In the genomic region with DNA sequence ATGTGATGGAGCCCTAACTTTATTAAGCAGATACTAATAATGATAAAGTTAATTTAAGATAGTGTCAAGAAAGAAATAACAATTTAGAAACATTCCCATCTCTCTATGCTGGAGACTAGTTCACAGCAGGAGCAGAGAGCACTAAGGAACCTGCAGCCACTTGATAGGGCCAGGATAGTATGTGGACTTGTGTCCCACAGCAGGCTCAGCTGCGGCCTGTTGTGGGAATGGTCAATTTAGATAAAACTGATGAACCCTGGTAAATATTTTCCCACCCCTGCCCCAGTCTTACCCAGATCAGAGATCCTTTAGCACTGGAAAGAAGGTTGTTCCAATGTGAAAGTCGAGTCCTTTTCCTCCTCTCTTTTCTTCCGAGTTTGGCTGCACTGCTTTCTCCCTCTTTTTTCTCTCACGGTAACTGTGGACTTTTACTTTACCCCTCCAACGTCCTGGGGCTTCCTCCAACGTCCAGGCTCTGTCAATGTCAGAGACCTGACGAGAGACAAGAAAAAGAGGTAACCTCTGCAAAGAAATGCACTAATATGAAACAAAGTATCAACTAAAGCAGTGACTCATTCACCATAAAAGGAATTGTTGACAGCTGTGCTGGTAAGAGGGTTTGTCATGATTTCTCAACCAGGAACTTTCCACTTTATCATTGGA, we compare ENCODE assay signal across 8 cellular contexts. TPM values are rescaled to one million over a fixed set of nuclear protein-coding genes. Genes with fewer than 3 reads are reported as not detected.
DNase-seq lines count a peak whose midpoint lies in the region; ATAC-seq and TF ChIP-seq lines count a peak whose summit lies in the region.

A gene with protein sequence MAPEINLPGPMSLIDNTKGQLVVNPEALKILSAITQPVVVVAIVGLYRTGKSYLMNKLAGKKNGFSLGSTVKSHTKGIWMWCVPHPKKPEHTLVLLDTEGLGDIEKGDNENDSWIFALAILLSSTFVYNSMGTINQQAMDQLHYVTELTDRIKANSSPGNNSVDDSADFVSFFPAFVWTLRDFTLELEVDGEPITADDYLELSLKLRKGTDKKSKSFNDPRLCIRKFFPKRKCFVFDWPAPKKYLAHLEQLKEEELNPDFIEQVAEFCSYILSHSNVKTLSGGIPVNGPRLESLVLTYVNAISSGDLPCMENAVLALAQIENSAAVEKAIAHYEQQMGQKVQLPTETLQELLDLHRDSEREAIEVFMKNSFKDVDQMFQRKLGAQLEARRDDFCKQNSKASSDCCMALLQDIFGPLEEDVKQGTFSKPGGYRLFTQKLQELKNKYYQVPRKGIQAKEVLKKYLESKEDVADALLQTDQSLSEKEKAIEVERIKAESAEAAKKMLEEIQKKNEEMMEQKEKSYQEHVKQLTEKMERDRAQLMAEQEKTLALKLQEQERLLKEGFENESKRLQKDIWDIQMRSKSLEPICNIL (minus strand): TSS at position 544 of the 663 bp plus-strand sequence. CDS start 4,148 bp downstream, outside the sequence.

- 2 to 4% methylated on average over 7 of the region's 7 CpGs for WGBS in lower leg skin, 2 donors
- 10% methylated on average over 7 of the region's 7 CpGs for WGBS in thymus

- intact Hi-C loops in lower leg skin (cut with DNase I; ENCODE audit: low total_unique reads), result no loop called here

- DNase-seq in AG20443 (ENCODE audit: low spot score) (peak; percentile 79), SJSA1 (ENCODE audit: low read depth in 1 of 2, low spot score in 2 of 2) (peak in 1 of 2 experiments; percentile 62), lower leg skin (ENCODE audit: low spot score in 2 of 2) (no peak), NCI-H2227 treated with DMSO at 0.1 percent for 48 hours (lab: John Stamatoyannopoulos, UW) (no peak)
- DNase-seq in central memory CD4-positive, alpha-beta T cell, result peak; percentile 32

- ATAC-seq in GM18873 (IDR thresholded peaks at IDR 0.05; ENCODE audit: low FRiP score, unreplicated experiment) (peak; percentile 69), HG03097 (IDR thresholded peaks at IDR 0.05; ENCODE audit: low FRiP score, unreplicated experiment) (peak; percentile 60)

- H3K27me3 ChIP-seq in SJSA1 (replicated peaks) (no peaks in the 10 kb centered on the region), thymus (ENCODE audit: control insufficient read depth, insufficient read depth) (no peaks in the 10 kb centered on the region)

- TF ChIP-seq CTCF in lower leg skin (IDR thresholded peaks at IDR 0.05), result no peak

- TF ChIP-seq POLR2A in lower leg skin (IDR thresholded peaks at IDR 0.05), result no peak

- H3K4me1 ChIP-seq in SJSA1 (replicated peaks) (peaks cover 15% of the 10 kb centered on the region), thymus (ENCODE audit: control insufficient read depth, insufficient read depth, low read length) (peaks cover 6% of the 10 kb centered on the region)

- H3K4me3 ChIP-seq in SJSA1, result peak within 1 kb of the TSS; percentile 32
- H3K4me3 ChIP-seq in lower leg skin (ENCODE audit: low read depth, poor library complexity, severe bottlenecking), result peak within 1 kb of the TSS; percentile 9
- H3K4me3 ChIP-seq in thymus (ENCODE audit: low read length), result peak within 1 kb of the TSS; percentile 37

- H3K36me3 ChIP-seq in SJSA1 (peaks cover under 1% of the 10 kb centered on the region; the same call in 1 of the 2 replicates), thymus (ENCODE audit: control insufficient read depth, insufficient read depth) (peaks cover 2% of the 10 kb centered on the region)

- H3K9me3 ChIP-seq in SJSA1 (replicated peaks), result no peaks in the 10 kb centered on the region
- H3K9me3 ChIP-seq in thymus (ENCODE audit: control insufficient read depth), result no peaks in the 10 kb centered on the region

- H3K27ac ChIP-seq in SJSA1 (peak within 1 kb of the TSS; percentile 33), thymus (ENCODE audit: low read depth) (peak within 1 kb of the TSS; percentile 67)

RNA-seq across cellular contexts. Expression of the gene that starts here (rescaled TPM):
- total RNA-seq in SJSA1 (2014; rRNA removed; shearing (Covaris generic)), result 48.3 and 78.2 TPM in 2 replicates
- total RNA-seq in lower leg skin, result 10 to 100 TPM; 63.0 to 83.6 (median 81.8) TPM
- 88.7 TPM for polyA plus RNA-seq in thymus

Comparison
In these comparisons a context has a peak if more than half of its experiments do, and no peak if none do; other contexts are left out.
1. DNase-seq: peak in AG20443 (single experiment) and central memory CD4-positive, alpha-beta T cell (single experiment); none in lower leg skin (0 of 2) and NCI-H2227 treated with DMSO at 0.1 percent for 48 hours (single experiment).
2. Peak in every context shown above with its lines, with median percentiles within 50 percentile points of each other: H3K4me3 ChIP-seq.